31 cellular contexts compared by ENCODE assay signal in the genomic region with DNA sequence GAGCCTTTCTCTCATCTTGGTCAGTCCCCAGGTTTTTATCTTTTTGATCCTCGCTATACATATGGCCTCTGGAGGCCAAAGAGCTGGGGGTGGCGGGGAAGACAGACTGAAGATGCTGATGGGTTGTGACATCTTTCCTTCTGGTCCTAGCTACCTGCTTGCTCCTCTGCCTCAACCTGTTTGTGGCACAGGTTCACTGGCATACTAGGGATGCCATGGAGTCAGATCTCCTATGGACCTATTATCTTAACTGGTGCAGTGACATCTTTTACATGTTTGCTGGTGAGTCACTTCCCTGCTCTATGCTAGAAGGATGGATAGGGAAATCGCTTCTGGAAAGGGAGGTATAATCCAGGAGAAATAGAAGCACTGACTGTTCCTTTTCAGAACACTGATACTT. TPM values are rescaled to one million over a fixed set of nuclear protein-coding genes. Genes with fewer than 3 reads are reported as not detected.
"Had no signal": no experiment of that assay in that cellular context is flagged by ENCODE, and none has a peak within 500 bp of the region (broad histone marks: within the 10 kb centered on the region; RNA-seq: fewer than 3 reads in every experiment).

No MANE protein-coding gene starts in this region.

- H3K27ac ChIP-seq: stomach, suprapubic skin, testis, thoracic aorta, thyroid gland, tibial artery, tibial nerve, transverse colon, upper lobe of left lung, upper lobe of right lung, uterus, vagina had no signal

- H3K36me3 ChIP-seq: stomach, suprapubic skin, thoracic aorta, thyroid gland, tibial artery, tibial nerve, transverse colon, upper lobe of left lung, upper lobe of right lung, uterus, vagina had no signal

- H3K9me3 ChIP-seq: suprapubic skin, testis, thoracic aorta, thyroid gland, tibial artery, transverse colon, upper lobe of left lung, upper lobe of right lung, uterus, vagina had no signal

- H3K4me1 ChIP-seq: stomach, suprapubic skin, testis, thyroid gland, tibial artery, tibial nerve, transverse colon, upper lobe of right lung, uterus, vagina had no signal

- DNase-seq: stimulated activated CD4-positive, alpha-beta T cell treated with anti-CD3 and anti-CD28 coated beads, Interleukin-2, amount 100 ng/mL, for 48 hours; stimulated activated CD4-positive, alpha-beta T cell treated with anti-CD3 and anti-CD28 coated beads, Interleukin-4, amount 100 ng/mL, for 1 hour; stimulated activated CD4-positive, alpha-beta T cell treated with anti-CD3 and anti-CD28 coated beads, Interleukin-4, amount 100 ng/mL, for 24 hours; stimulated activated CD4-positive, alpha-beta T cell treated with anti-CD3 and anti-CD28 coated beads, Interleukin-4, amount 100 ng/mL, for 4 hours; stimulated activated CD8-positive, alpha-beta memory T cell treated with anti-CD3 and anti-CD28 coated beads, Interleukin-4, amount 100 ng/mL, for 48 hours; stimulated activated naive B cell treated with anti-CD40 and anti-IgM and Interleukin-4, amounts not matched to agents 10 μg/mL and 1 μg/mL and 100 μg/mL, for 72 hours; stimulated activated naive CD4-positive, alpha-beta T cell; stimulated activated naive CD4-positive, alpha-beta T cell treated with Interleukin-2 at 50 U/mL for 16 hours; stimulated activated naive CD8-positive, alpha-beta T cell treated with anti-CD3 and anti-CD28 coated beads, Interleukin-15, amount 100 ng/mL, for 72 hours; stimulated activated naive CD8-positive, alpha-beta T cell treated with anti-CD3 and anti-CD28 coated beads, Interleukin-15, Interleukin-2, amounts not matched to agents 100 U/mL and 50 U/mL, for 24 hours; stomach; substantia nigra; testis; thyroid gland; tibial artery; transverse colon; upper lobe of left lung; upper lobe of right lung; uterus had no signal

- H3K4me3 ChIP-seq: stomach, suprapubic skin, testis, thoracic aorta, thyroid gland, tibial artery, tibial nerve, transverse colon, upper lobe of left lung, upper lobe of right lung, uterus, vagina had no signal

- H3K27me3 ChIP-seq: testis, thyroid gland, tibial nerve, upper lobe of left lung, upper lobe of right lung, uterus, vagina had no signal

- FAIRE-seq: urothelium cell line had no signal

- ATAC-seq: stimulated activated effector memory CD8-positive, alpha-beta T cell treated with anti-CD3 and anti-CD28 coated beads, Interleukin-12 subunit alpha, Interleukin-12 subunit beta, amount 100 ng/mL, for 72 hours; stimulated activated memory B cell treated with anti-CD40 and anti-IgM and Interleukin-4, amounts not matched to agents 10 μg/mL and 1 μg/mL and 100 μg/mL, for 72 hours; stimulated activated naive B cell treated with anti-CD40 and anti-IgM and Interleukin-4, amounts not matched to agents 10 μg/mL and 1 μg/mL and 100 μg/mL, for 72 hours; stimulated activated naive CD8-positive, alpha-beta T cell treated with anti-CD3 and anti-CD28 coated beads, Interleukin-15, amount 100 ng/mL, for 72 hours; stimulated activated naive CD8-positive, alpha-beta T cell treated with anti-CD3 and anti-CD28 coated beads, Interleukin-15, Interleukin-2, amounts not matched to agents 100 U/mL and 50 U/mL, for 24 hours; upper lobe of right lung had no signal

RNA-seq across cellular contexts. Expression of a gene that starts 8.8 kb away (rescaled TPM):
- total RNA-seq: stomach, subcutaneous adipose tissue, suprapubic skin, temporal lobe, thoracic aorta, thyroid gland, tibial nerve, transverse colon, upper lobe of left lung, upper lobe of right lung, ureter, urinary bladder, uterus, vagina had no signal
- polyA plus RNA-seq: stomach, thymus, urinary bladder had no signal
